8 cellular contexts compared by ENCODE assay signal in genomic region chr12:108839011-108839889, GRCh38. TPM values are rescaled to one million over a fixed set of nuclear protein-coding genes. Genes with fewer than 3 reads are reported as not detected.
DNase-seq lines count a peak whose midpoint lies in the region; TF ChIP-seq lines count a peak whose summit lies in the region.

No MANE protein-coding gene starts in this region.

- WGBS in adipose tissue, 3 donors: 21 to 35% (median 25%) methylated on average over 6 of the region's 6 CpGs
- WGBS in hepatocyte (ENCODE audit: low lambda C conversion rate, missing lambda C conversion rate): 74% methylated on average over 6 of the region's 6 CpGs
- 21 to 43% (median 34%) methylated on average over 5 to 6 of the region's 6 CpGs for WGBS in stomach, 5 donors

- H3K79me2 ChIP-seq in hepatocyte: peaks cover 54% of the 10 kb centered on the region

- DNase-seq in HT1080 (ENCODE audit: low read depth): peak; percentile 48
- DNase-seq in hepatocyte (ENCODE audit: low spot score): no peak
- DNase-seq in stomach: no peak
- DNase-seq in T-helper 9 cell: no peak
- no peak for DNase-seq in DMS79 treated with DMSO at 0.1 percent for 48 hours (lab: John Stamatoyannopoulos, UW)
- DNase-seq in NCI-H526 (lab: John Stamatoyannopoulos, UW): no peak
- DNase-seq in SK-N-DZ (ENCODE audit: low spot score): no peak

- H3K27me3 ChIP-seq in hepatocyte: no peaks in the 10 kb centered on the region
- H3K27me3 ChIP-seq in stomach: no peaks in the 10 kb centered on the region

- H3K4me1 ChIP-seq in hepatocyte (ENCODE audit: insufficient read depth) (peaks cover 21% of the 10 kb centered on the region), stomach (peaks cover 33 to 88% (median 48%) of the 10 kb centered on the region in 4 donors)

- no peaks in the 10 kb centered on the region for H3K36me3 ChIP-seq in hepatocyte (replicated peaks; ENCODE audit: insufficient read depth, low read depth)
- peaks cover 6 to 32% (median 21%) of the 10 kb centered on the region in 4 donors for H3K36me3 ChIP-seq in stomach

- TF ChIP-seq POLR2A in stomach (IDR thresholded peaks at IDR 0.05): no peak

- no peaks in the 10 kb centered on the region for H4K20me1 ChIP-seq in hepatocyte (ENCODE audit: insufficient read depth, poor library complexity, severe bottlenecking)

- H3K9me2 ChIP-seq in hepatocyte (replicated peaks; ENCODE audit: insufficient read depth): no peaks in the 10 kb centered on the region

- no peak overlapping the region for H3K4me3 ChIP-seq in hepatocyte
- H3K4me3 ChIP-seq in stomach: no peak overlapping the region

- TF ChIP-seq EP300 in stomach (IDR thresholded peaks at IDR 0.05): peak; percentile 6

- peak overlapping the region; percentile 96 for H3K27ac ChIP-seq in adipose tissue (ENCODE audit: low read depth, low read length)
- H3K27ac ChIP-seq in hepatocyte: peak overlapping the region; percentile 85
- H3K27ac ChIP-seq in stomach: peak overlapping the region; percentile 82 to 88 (median 85)

- H3K9me3 ChIP-seq in hepatocyte (ENCODE audit: low read depth) (no peaks in the 10 kb centered on the region), stomach (no peaks in the 10 kb centered on the region)

- H2AFZ ChIP-seq in hepatocyte: no peak overlapping the region

- no peak overlapping the region for H3K4me2 ChIP-seq in hepatocyte

- intact Hi-C loops in stomach (cut with DNase I; ENCODE audit: low total_unique reads): no loop called here

- TF ChIP-seq CTCF in hepatocyte (IDR thresholded peaks at IDR 0.05; ENCODE audit: poor library complexity) (no peak), stomach (IDR thresholded peaks at IDR 0.05) (no peak)

RNA-seq across cellular contexts. Expression of gene SSH1, which starts 18.1 kb away (rescaled TPM):
- total RNA-seq in HT1080 (2014; rRNA removed; shearing (Covaris generic)): 9.2 and 10.8 TPM in 2 replicates
- 11.6 and 13.7 TPM in 2 replicates for polyA plus RNA-seq in HT1080 (2015; cell fraction: cytosol; rRNA removed)
- polyA plus RNA-seq in HT1080 (2015; cell fraction: nucleus; rRNA removed): 13.8 and 19.4 TPM in 2 replicates
- polyA plus RNA-seq in adipose tissue (10 to 100 TPM in 1 of 3 donors, 1 to 10 TPM in 2; 2.8 to 11.2 (median 9.4) TPM), hepatocyte (7.4 and 12.2 TPM in 2 replicates), stomach (1 to 10 TPM; 2.3 to 6.0 (median 3.2) TPM)
- total RNA-seq in hepatocyte (8.2 and 8.9 TPM in 2 replicates), stomach (100 to 1,000 TPM in 1 of 5 donors, 10 to 100 TPM in 4; 10.1 to 172 (median 22.9) TPM)
- 3.6 and 3.7 TPM in 2 replicates for polyA plus RNA-seq in SK-N-DZ (2014; cell fraction: cytosol; rRNA removed)
- polyA plus RNA-seq in SK-N-DZ (2014; cell fraction: nucleus; rRNA removed): 2.5 and 4.4 TPM in 2 replicates

RNA-seq across cellular contexts. Expression of gene DAO, which starts 40.6 kb away (rescaled TPM):
- not detected in 2 replicates for total RNA-seq in HT1080 (2014; rRNA removed; shearing (Covaris generic))
- polyA plus RNA-seq in HT1080 (2015; cell fraction: cytosol; rRNA removed): not detected in 2 replicates
- not detected in 2 replicates for polyA plus RNA-seq in HT1080 (2015; cell fraction: nucleus; rRNA removed)
- polyA plus RNA-seq in adipose tissue (not detected), hepatocyte (0.41 and 0.88 TPM in 2 replicates), stomach (not detected)
- total RNA-seq in hepatocyte (0.90 and 2.2 TPM in 2 replicates), stomach (not detected)
- not detected in 2 replicates for polyA plus RNA-seq in SK-N-DZ (2014; cell fraction: cytosol; rRNA removed)
- polyA plus RNA-seq in SK-N-DZ (2014; cell fraction: nucleus; rRNA removed): not detected in 2 replicates
